1 cellular context compared by ENCODE assay signal in genomic region chr19:39412100-39412866, GRCh38.
A peak's percentile ranks its signal among the peaks of the same experiment; 100 is the strongest.
TF ChIP-seq lines count a peak whose summit lies in the region.

A gene with protein sequence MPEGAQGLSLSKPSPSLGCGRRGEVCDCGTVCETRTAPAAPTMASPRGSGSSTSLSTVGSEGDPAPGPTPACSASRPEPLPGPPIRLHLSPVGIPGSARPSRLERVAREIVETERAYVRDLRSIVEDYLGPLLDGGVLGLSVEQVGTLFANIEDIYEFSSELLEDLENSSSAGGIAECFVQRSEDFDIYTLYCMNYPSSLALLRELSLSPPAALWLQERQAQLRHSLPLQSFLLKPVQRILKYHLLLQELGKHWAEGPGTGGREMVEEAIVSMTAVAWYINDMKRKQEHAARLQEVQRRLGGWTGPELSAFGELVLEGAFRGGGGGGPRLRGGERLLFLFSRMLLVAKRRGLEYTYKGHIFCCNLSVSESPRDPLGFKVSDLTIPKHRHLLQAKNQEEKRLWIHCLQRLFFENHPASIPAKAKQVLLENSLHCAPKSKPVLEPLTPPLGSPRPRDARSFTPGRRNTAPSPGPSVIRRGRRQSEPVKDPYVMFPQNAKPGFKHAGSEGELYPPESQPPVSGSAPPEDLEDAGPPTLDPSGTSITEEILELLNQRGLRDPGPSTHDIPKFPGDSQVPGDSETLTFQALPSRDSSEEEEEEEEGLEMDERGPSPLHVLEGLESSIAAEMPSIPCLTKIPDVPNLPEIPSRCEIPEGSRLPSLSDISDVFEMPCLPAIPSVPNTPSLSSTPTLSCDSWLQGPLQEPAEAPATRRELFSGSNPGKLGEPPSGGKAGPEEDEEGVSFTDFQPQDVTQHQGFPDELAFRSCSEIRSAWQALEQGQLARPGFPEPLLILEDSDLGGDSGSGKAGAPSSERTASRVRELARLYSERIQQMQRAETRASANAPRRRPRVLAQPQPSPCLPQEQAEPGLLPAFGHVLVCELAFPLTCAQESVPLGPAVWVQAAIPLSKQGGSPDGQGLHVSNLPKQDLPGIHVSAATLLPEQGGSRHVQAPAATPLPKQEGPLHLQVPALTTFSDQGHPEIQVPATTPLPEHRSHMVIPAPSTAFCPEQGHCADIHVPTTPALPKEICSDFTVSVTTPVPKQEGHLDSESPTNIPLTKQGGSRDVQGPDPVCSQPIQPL (N-terminal part only) (plus strand): TSS chr19:39412669. CDS start chr19:39414087, 1,418 bp downstream.

TF ChIP-seq in GM12878, 131 proteins besides CTCF, POLR2A, EP300 and RAD21 (continued from another document and continues in another):
- TF ChIP-seq, protein P1, sequence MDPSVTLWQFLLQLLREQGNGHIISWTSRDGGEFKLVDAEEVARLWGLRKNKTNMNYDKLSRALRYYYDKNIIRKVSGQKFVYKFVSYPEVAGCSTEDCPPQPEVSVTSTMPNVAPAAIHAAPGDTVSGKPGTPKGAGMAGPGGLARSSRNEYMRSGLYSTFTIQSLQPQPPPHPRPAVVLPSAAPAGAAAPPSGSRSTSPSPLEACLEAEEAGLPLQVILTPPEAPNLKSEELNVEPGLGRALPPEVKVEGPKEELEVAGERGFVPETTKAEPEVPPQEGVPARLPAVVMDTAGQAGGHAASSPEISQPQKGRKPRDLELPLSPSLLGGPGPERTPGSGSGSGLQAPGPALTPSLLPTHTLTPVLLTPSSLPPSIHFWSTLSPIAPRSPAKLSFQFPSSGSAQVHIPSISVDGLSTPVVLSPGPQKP (IDR thresholded peaks at IDR 0.05; ENCODE audit: low read depth, low read length): peak; percentile 81; the same call in 1 of the 2 replicates
- TF ChIP-seq ZSCAN29 (IDR thresholded peaks at IDR 0.05) (peak; percentile 77), TCF3 (IDR thresholded peaks at IDR 0.05; ENCODE audit: borderline replicate concordance, insufficient read depth, low read depth, low read length) (peak; percentile 86; the same call in 1 of the 2 replicates), IKZF1 (conservative IDR thresholded peaks at IDR 0.05) (peak; percentile 95), EGR1 (IDR thresholded peaks at IDR 0.05; ENCODE audit: borderline replicate concordance in 1 of 2, low read depth in 2 of 2, low read length in 2 of 2) (peak in 1 of 2 experiments; percentile 78; a peak in 2 of 3 replicates), ZNF622 (IDR thresholded peaks at IDR 0.05) (no peak), ESRRA (IDR thresholded peaks at IDR 0.05; ENCODE audit: low read length) (peak; percentile 38; the same call in 1 of the 2 replicates), RFX5 (IDR thresholded peaks at IDR 0.05; ENCODE audit: low read depth, low read length) (no peak; the same call in 1 of the 2 replicates), USF1 (IDR thresholded peaks at IDR 0.05; ENCODE audit: borderline replicate concordance, extremely low read length, insufficient read depth, low read depth, low read length) (peak; percentile 81), SUZ12 (IDR thresholded peaks at IDR 0.05; ENCODE audit: unreplicated experiment) (no peak), MTA2 (IDR thresholded peaks at IDR 0.05; ENCODE audit: low read depth) (peak; percentile 54; the same call in 1 of the 2 replicates), POLR2AphosphoS2 (IDR thresholded peaks at IDR 0.05; ENCODE audit: low read depth, low read length) (peak; percentile 86; the same call in 1 of the 2 replicates), CBFB (IDR thresholded peaks at IDR 0.05; ENCODE audit: low read depth) (peak; percentile 85; the same call in 1 of the 2 replicates), KAT2A (conservative IDR thresholded peaks at IDR 0.05; ENCODE audit: control insufficient read depth, low read depth, low read length) (no peak), PML (IDR thresholded peaks at IDR 0.05; ENCODE audit: low read length) (no peak), TCF12 (IDR thresholded peaks at IDR 0.05; ENCODE audit: low read depth, low read length) (peak; percentile 89; the same call in 1 of the 2 replicates), SUPT20H (IDR thresholded peaks at IDR 0.05; ENCODE audit: borderline replicate concordance, control insufficient read depth, low read depth, low read length) (no peak), SMAD1 (IDR thresholded peaks at IDR 0.05; ENCODE audit: low read depth, partially characterized antibody) (no peak), ZBTB40 (IDR thresholded peaks at IDR 0.05; ENCODE audit: borderline replicate concordance) (peak; percentile 83), PAX5 (IDR thresholded peaks at IDR 0.05; ENCODE audit: borderline replicate concordance, low read depth, low read length) (0 out of 2 replicates have a peak, but pooled peaks have one; percentile 21), RAD51 (IDR thresholded peaks at IDR 0.05) (peak; percentile 97), BHLHE40 (IDR thresholded peaks at IDR 0.05; ENCODE audit: borderline replicate concordance in 1 of 2, low read depth in 2 of 2, low read length in 1 of 2) (peak; percentile 99), SREBF2 (IDR thresholded peaks at IDR 0.05; ENCODE audit: low read length) (peak; percentile 99), NBN (IDR thresholded peaks at IDR 0.05) (peak; percentile 85), ZNF217 (IDR thresholded peaks at IDR 0.05) (peak; percentile 63), FOS (IDR thresholded peaks at IDR 0.05; ENCODE audit: borderline replicate concordance, extremely low read depth, insufficient read length) (no peak), JUND (IDR thresholded peaks at IDR 0.05; ENCODE audit: low read depth, low read length) (0 out of 2 replicates have a peak, but pooled peaks have one; percentile 11), ETV6 (conservative IDR thresholded peaks at IDR 0.05 in 1 of 2, IDR thresholded peaks at IDR 0.05 in 1 of 2; ENCODE audit: borderline replicate concordance in 1 of 2, low read depth in 1 of 2) (peak in 1 of 2 experiments; percentile 35; a peak in 1 of 4 replicates), YY1 (IDR thresholded peaks at IDR 0.05; ENCODE audit: low read depth, low read length) (peak; percentile 74), NFIC (IDR thresholded peaks at IDR 0.05; ENCODE audit: low read depth, low read length) (no peak)
- TF ChIP-seq, protein P2, sequence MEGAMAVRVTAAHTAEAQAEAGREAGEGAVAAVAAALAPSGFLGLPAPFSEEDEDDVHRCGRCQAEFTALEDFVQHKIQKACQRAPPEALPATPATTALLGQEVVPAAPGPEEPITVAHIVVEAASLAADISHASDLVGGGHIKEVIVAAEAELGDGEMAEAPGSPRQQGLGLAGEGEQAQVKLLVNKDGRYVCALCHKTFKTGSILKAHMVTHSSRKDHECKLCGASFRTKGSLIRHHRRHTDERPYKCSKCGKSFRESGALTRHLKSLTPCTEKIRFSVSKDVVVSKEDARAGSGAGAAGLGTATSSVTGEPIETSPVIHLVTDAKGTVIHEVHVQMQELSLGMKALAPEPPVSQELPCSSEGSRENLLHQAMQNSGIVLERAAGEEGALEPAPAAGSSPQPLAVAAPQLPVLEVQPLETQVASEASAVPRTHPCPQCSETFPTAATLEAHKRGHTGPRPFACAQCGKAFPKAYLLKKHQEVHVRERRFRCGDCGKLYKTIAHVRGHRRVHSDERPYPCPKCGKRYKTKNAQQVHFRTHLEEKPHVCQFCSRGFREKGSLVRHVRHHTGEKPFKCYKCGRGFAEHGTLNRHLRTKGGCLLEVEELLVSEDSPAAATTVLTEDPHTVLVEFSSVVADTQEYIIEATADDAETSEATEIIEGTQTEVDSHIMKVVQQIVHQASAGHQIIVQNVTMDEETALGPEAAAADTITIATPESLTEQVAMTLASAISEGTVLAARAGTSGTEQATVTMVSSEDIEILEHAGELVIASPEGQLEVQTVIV (IDR thresholded peaks at IDR 0.05; ENCODE audit: borderline replicate concordance, partially characterized antibody): peak; percentile 74
- TF ChIP-seq, protein P3, sequence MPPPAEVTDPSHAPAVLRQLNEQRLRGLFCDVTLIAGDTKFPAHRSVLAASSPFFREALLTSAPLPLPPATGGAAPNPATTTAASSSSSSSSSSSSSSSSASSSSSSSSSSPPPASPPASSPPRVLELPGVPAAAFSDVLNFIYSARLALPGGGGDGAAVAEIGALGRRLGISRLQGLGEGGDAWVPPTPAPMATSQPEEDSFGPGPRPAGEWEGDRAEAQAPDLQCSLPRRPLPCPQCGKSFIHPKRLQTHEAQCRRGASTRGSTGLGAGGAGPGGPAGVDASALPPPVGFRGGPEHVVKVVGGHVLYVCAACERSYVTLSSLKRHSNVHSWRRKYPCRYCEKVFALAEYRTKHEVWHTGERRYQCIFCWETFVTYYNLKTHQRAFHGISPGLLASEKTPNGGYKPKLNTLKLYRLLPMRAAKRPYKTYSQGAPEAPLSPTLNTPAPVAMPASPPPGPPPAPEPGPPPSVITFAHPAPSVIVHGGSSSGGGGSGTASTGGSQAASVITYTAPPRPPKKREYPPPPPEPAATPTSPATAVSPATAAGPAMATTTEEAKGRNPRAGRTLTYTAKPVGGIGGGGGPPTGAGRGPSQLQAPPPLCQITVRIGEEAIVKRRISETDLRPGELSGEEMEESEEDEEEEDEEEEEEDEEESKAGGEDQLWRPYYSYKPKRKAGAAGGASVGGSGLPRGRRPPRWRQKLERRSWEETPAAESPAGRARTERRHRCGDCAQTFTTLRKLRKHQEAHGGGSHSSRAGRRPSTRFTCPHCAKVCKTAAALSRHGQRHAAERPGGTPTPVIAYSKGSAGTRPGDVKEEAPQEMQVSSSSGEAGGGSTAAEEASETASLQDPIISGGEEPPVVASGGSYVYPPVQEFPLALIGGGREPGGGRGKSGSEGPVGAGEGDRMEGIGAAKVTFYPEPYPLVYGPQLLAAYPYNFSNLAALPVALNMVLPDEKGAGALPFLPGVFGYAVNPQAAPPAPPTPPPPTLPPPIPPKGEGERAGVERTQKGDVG (CRISPR knock-in tag; IDR thresholded peaks at IDR 0.05): 0 out of 2 replicates have a peak, but pooled peaks have one; percentile 0
- TF ChIP-seq, protein P4, sequence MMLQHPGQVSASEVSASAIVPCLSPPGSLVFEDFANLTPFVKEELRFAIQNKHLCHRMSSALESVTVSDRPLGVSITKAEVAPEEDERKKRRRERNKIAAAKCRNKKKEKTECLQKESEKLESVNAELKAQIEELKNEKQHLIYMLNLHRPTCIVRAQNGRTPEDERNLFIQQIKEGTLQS (IDR thresholded peaks at IDR 0.05; ENCODE audit: borderline replicate concordance, extremely low read depth, low read depth, low read length): peak; percentile 30; the same call in 1 of the 2 replicates
- TF ChIP-seq, protein P5, sequence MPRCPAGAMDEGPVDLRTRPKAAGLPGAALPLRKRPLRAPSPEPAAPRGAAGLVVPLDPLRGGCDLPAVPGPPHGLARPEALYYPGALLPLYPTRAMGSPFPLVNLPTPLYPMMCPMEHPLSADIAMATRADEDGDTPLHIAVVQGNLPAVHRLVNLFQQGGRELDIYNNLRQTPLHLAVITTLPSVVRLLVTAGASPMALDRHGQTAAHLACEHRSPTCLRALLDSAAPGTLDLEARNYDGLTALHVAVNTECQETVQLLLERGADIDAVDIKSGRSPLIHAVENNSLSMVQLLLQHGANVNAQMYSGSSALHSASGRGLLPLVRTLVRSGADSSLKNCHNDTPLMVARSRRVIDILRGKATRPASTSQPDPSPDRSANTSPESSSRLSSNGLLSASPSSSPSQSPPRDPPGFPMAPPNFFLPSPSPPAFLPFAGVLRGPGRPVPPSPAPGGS (IDR thresholded peaks at IDR 0.05; ENCODE audit: borderline replicate concordance, insufficient read depth, low read depth, low read length, poor library complexity, severe bottlenecking): peak; percentile 25
- TF ChIP-seq, protein P6, sequence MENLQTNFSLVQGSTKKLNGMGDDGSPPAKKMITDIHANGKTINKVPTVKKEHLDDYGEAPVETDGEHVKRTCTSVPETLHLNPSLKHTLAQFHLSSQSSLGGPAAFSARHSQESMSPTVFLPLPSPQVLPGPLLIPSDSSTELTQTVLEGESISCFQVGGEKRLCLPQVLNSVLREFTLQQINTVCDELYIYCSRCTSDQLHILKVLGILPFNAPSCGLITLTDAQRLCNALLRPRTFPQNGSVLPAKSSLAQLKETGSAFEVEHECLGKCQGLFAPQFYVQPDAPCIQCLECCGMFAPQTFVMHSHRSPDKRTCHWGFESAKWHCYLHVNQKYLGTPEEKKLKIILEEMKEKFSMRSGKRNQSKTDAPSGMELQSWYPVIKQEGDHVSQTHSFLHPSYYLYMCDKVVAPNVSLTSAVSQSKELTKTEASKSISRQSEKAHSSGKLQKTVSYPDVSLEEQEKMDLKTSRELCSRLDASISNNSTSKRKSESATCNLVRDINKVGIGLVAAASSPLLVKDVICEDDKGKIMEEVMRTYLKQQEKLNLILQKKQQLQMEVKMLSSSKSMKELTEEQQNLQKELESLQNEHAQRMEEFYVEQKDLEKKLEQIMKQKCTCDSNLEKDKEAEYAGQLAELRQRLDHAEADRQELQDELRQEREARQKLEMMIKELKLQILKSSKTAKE (IDR thresholded peaks at IDR 0.05; ENCODE audit: low read depth, poor library complexity, severe bottlenecking): peak; percentile 95
- TF ChIP-seq, protein P7, sequence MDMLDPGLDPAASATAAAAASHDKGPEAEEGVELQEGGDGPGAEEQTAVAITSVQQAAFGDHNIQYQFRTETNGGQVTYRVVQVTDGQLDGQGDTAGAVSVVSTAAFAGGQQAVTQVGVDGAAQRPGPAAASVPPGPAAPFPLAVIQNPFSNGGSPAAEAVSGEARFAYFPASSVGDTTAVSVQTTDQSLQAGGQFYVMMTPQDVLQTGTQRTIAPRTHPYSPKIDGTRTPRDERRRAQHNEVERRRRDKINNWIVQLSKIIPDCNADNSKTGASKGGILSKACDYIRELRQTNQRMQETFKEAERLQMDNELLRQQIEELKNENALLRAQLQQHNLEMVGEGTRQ (IDR thresholded peaks at IDR 0.05; ENCODE audit: borderline replicate concordance, low read depth, low read length): peak; percentile 75
